ENCODE assay signal across 14 cellular contexts in genomic region chr16:58727028-58727781, GRCh38. TPM values are rescaled to one million over a fixed set of nuclear protein-coding genes. Genes with fewer than 3 reads are reported as not detected.
A peak's percentile ranks its signal among the peaks of the same experiment; 100 is the strongest.
DNase-seq lines count a peak whose midpoint lies in the region; ATAC-seq and TF ChIP-seq lines count a peak whose summit lies in the region.
"Had no signal": no experiment of that assay in that cellular context is flagged by ENCODE, and none has a peak within 500 bp of the region (broad histone marks: within the 10 kb centered on the region; RNA-seq: fewer than 3 reads in every experiment).

No MANE protein-coding gene starts in this region.

- intact Hi-C loops in tibial artery (cut with DNase I; ENCODE audit: low total_unique reads): no loop called here

- H4K20me1 ChIP-seq in GM23338 (replicated peaks; ENCODE audit: insufficient read depth): peaks cover 33% of the 10 kb centered on the region

- DNase-seq in GM23338 (ENCODE audit: low spot score) (no peak), T-helper 17 cell (no peak), kidney tubule cell (ENCODE audit: low spot score) (peak; percentile 16), renal cortical epithelial cell (ENCODE audit: low read depth) (peak; percentile 40), tibial artery (no peak), NCI-H69 (lab: John Stamatoyannopoulos, UW) (no peak)
- DNase-seq: CD8-positive, alpha-beta memory T cell; EL; NCI-H1417; NCI-H1930; NCI-H2171 treated with DMSO at 0.1 percent for 48 hours; NCI-H510A had no signal

- H3K9me2 ChIP-seq in GM23338 (ENCODE audit: insufficient read depth): no peaks in the 10 kb centered on the region

- 0 out of 2 replicates have a peak overlapping the region, but pooled peaks have one; percentile 62 for H3K27ac ChIP-seq in GM23338 (ENCODE audit: low read depth)
- H3K27ac ChIP-seq in tibial artery: no peak overlapping the region

- H3K4me2 ChIP-seq in GM23338: no peak overlapping the region

- TF ChIP-seq CTCF in GM23338 (conservative IDR thresholded peaks at IDR 0.05; ENCODE audit: low read depth in 2 of 2): no peak
- TF ChIP-seq CTCF in tibial artery (IDR thresholded peaks at IDR 0.05): no peak

- H3K9me3 Mint-ChIP-seq in GM23338: no peaks in the 10 kb centered on the region
- H3K9me3 Mint-ChIP-seq: CD8-positive, alpha-beta memory T cell had no signal

- H3K36me3 Mint-ChIP-seq in GM23338 (ENCODE audit: low read depth) (peaks cover 34% of the 10 kb centered on the region), T-helper 17 cell (ENCODE audit: low read depth) (no peaks in the 10 kb centered on the region)

- H3K36me3 ChIP-seq in GM23338 (ENCODE audit: insufficient read depth) (peaks cover 14% of the 10 kb centered on the region; the same call in 1 of the 2 replicates), tibial artery (peaks cover 0 to 18% (median 0%) of the 10 kb centered on the region in 3 donors)

- H3K4me3 ChIP-seq in GM23338 (no peak overlapping the region), tibial artery (no peak overlapping the region)

- H3K4me1 Mint-ChIP-seq in GM23338 (peaks cover 3% of the 10 kb centered on the region; the same call in 2 of the 3 replicates), T-helper 17 cell (peaks cover 14% of the 10 kb centered on the region)

- H3F3A ChIP-seq in GM23338 (replicated peaks; ENCODE audit: low read depth): no peaks in the 10 kb centered on the region

- no peak overlapping the region for H2AFZ ChIP-seq in GM23338

- H3K27me3 Mint-ChIP-seq in GM23338 (ENCODE audit: insufficient read depth, low read depth, poor library complexity) (peaks cover 1% of the 10 kb centered on the region), T-helper 17 cell (no peaks in the 10 kb centered on the region)
- H3K27me3 Mint-ChIP-seq: B cell; CD8-positive, alpha-beta memory T cell had no signal

- peaks cover 69% of the 10 kb centered on the region for H3K79me2 ChIP-seq in GM23338 (replicated peaks; ENCODE audit: insufficient read depth)

- no peaks in the 10 kb centered on the region for H3K4me1 ChIP-seq in GM23338 (ENCODE audit: insufficient read depth)
- peaks cover 0 to 10% (median 1%) of the 10 kb centered on the region in 4 donors for H3K4me1 ChIP-seq in tibial artery

- H3K27ac Mint-ChIP-seq in GM23338 (no peak overlapping the region), T-helper 17 cell (peak overlapping the region; percentile 47)
- H3K27ac Mint-ChIP-seq: B cell had no signal

- ATAC-seq in GM23338 (no peak), T-helper 17 cell (no peak), GM18498 (IDR thresholded peaks at IDR 0.05; ENCODE audit: unreplicated experiment) (no peak)

- H3K27me3 ChIP-seq in GM23338 (ENCODE audit: insufficient read depth) (no peaks in the 10 kb centered on the region), tibial artery (no peaks in the 10 kb centered on the region)

- H3K4me3 Mint-ChIP-seq in GM23338 (no peak overlapping the region), T-helper 17 cell (no peak overlapping the region)
- H3K4me3 Mint-ChIP-seq: B cell; CD8-positive, alpha-beta memory T cell had no signal

- H3K9me3 ChIP-seq in T-helper 17 cell (ENCODE audit: control insufficient read depth, low read length, poor library complexity, severe bottlenecking): no peaks in the 10 kb centered on the region
- no peaks in the 10 kb centered on the region for H3K9me3 ChIP-seq in tibial artery

TF ChIP-seq in GM23338, 12 proteins besides CTCF, POLR2A, EP300 and RAD21 (continues in another document):
- TF ChIP-seq EZH2phosphoT487 (IDR thresholded peaks at IDR 0.05; ENCODE audit: unreplicated experiment) (no peak), STAT1 (IDR thresholded peaks at IDR 0.05; ENCODE audit: unreplicated experiment) (no peak), POLR2AphosphoS5 (IDR thresholded peaks at IDR 0.05; ENCODE audit: low read depth) (no peak), JUNB (IDR thresholded peaks at IDR 0.05; ENCODE audit: unreplicated experiment) (no peak), EZH2 (IDR thresholded peaks at IDR 0.05; ENCODE audit: low read depth, unreplicated experiment) (no peak), ETS1 (IDR thresholded peaks at IDR 0.05) (no peak), REST (IDR thresholded peaks at IDR 0.05; ENCODE audit: unreplicated experiment) (no peak), ZNF114 (CRISPR knock-in tag; IDR thresholded peaks at IDR 0.05) (no peak)

RNA-seq across cellular contexts. Expression of gene GOT2, which starts 6.9 kb away (rescaled TPM):
- 177 and 205 TPM in 2 replicates for total RNA-seq in GM23338 (2014; rRNA removed; shearing (Covaris generic))
- polyA plus RNA-seq in GM23338 (2016; fragmentation: Nextera tagmentation; extraction: Ambion mirVana): 130 and 133 TPM in 2 replicates
- 10 to 100 TPM; 24.7 to 27.0 TPM for total RNA-seq in T-helper 17 cell
- 66.9 and 108 TPM in 2 replicates for total RNA-seq in renal cortical epithelial cell

RNA-seq across cellular contexts. Expression of gene SLC38A7, which starts 42.6 kb away (rescaled TPM):
- 22.9 and 27.8 TPM in 2 replicates for total RNA-seq in GM23338 (2014; rRNA removed; shearing (Covaris generic))
- polyA plus RNA-seq in GM23338 (2016; fragmentation: Nextera tagmentation; extraction: Ambion mirVana): 13.6 and 13.9 TPM in 2 replicates
- total RNA-seq in T-helper 17 cell (1 to 10 TPM; 7.6 to 9.2 TPM), renal cortical epithelial cell (17.7 and 35.7 TPM in 2 replicates)

Comparison
In these comparisons a context has a peak if more than half of its experiments do, and no peak if none do; other contexts are left out.
1. DNase-seq: peak in kidney tubule cell (single experiment) and renal cortical epithelial cell (single experiment); none in GM23338 (single experiment), T-helper 17 cell (0 of 3), tibial artery (0 of 2) and NCI-H69 (single experiment).